Comparison of ENCODE assay signal across 35 cellular contexts in the genomic region with DNA sequence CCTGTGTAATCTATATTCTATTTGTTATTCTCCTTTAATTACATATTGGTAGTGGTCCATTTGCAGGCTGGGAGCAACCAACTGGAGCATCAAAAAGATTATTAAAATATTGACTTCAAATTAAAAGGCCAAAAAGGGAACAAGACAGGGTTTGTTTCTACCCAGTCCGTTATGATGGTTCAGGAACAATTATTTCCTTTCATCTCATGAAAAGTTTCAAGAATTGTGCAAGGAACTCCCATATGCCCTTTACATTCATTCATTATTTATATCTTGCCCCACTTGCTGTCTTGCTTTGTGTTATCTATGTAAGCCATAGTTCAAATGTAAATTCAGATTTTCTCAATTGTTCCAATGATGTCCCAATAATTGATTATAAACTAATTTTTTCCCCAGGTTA. TPM values are rescaled to one million over a fixed set of nuclear protein-coding genes. Genes with fewer than 3 reads are reported as not detected.
"Had no signal": no experiment of that assay in that cellular context is flagged by ENCODE, and none has a peak within 500 bp of the region (broad histone marks: within the 10 kb centered on the region; RNA-seq: fewer than 3 reads in every experiment).

No MANE protein-coding gene starts in this region.

- DNase-seq: activated effector memory CD4-positive, alpha-beta T cell treated with anti-CD3 and anti-CD28 coated beads, Interleukin-2, amount 50 U/mL, for 16 hours; activated effector memory CD4-positive, alpha-beta T cell treated with Interleukin-2 at 50 U/mL for 16 hours; activated gamma-delta T cell; activated gamma-delta T cell treated with Interleukin-2 at 50 U/mL for 16 hours; activated naive CD4-positive, alpha-beta T cell; activated naive CD4-positive, alpha-beta T cell treated with anti-CD3 and anti-CD28 coated beads for 36 hours; activated naive CD4-positive, alpha-beta T cell treated with anti-CD3 and anti-CD28 coated beads, Interleukin-2, amount 10 ng/mL, durations not matched to agents 7 days and 5 days; activated naive CD4-positive, alpha-beta T cell treated with anti-CD3 and anti-CD28 coated beads, Interleukin-2, amount 50 U/mL, for 16 hours; activated naive CD4-positive, alpha-beta T cell treated with Interleukin-2 at 50 U/mL for 16 hours; activated naive CD8-positive, alpha-beta T cell treated with anti-CD3 and anti-CD28 coated beads for 36 hours; activated naive CD8-positive, alpha-beta T cell treated with anti-CD3 and anti-CD28 coated beads, Interleukin-2, amount 10 ng/mL, durations not matched to agents 7 days and 5 days; activated naive CD8-positive, alpha-beta T cell treated with anti-CD3 and anti-CD28 coated beads, Interleukin-2, amount 50 U/mL, for 24 hours; activated T-cell treated with anti-CD3 and anti-CD28 coated beads, Interleukin-2, amount 50 U/mL, for 24 hours; activated T-cell treated with anti-CD3 and anti-CD28 coated beads, Interleukin-2, amount 50 U/mL, for 4 hours; activated T-cell treated with anti-CD3 and anti-CD28 coated beads, Interleukin-2, amount 50 U/mL, for 48 hours; activated T-cell treated with anti-CD3 and anti-CD28 coated beads, Interleukin-2, amount 50 U/mL, for 72 hours; amniotic stem cell; amygdala; anterior cingulate cortex; aorta; body of pancreas; brain microvascular endothelial cell; caudate nucleus; central memory CD4-positive, alpha-beta T cell; cerebellar nuclear complex had no signal

- H3K27ac Mint-ChIP-seq: activated naive CD4-positive, alpha-beta T cell treated with anti-CD3 and anti-CD28 coated beads for 36 hours; activated naive CD4-positive, alpha-beta T cell treated with anti-CD3 and anti-CD28 coated beads, Interleukin-2, amount 10 ng/mL, durations not matched to agents 7 days and 5 days; activated naive CD4-positive, alpha-beta T cell treated with anti-CD3 and anti-CD28 coated beads, Interleukin-2, amount 50 U/mL, for 24 hours; activated naive CD4-positive, alpha-beta T cell treated with anti-CD3 and anti-CD28 coated beads, Interleukin-2, amount 50 U/mL, for 72 hours; activated naive CD8-positive, alpha-beta T cell; activated naive CD8-positive, alpha-beta T cell treated with anti-CD3 and anti-CD28 coated beads for 36 hours; activated naive CD8-positive, alpha-beta T cell treated with anti-CD3 and anti-CD28 coated beads, Interleukin-2, amount 10 ng/mL, durations not matched to agents 7 days and 5 days; activated naive CD8-positive, alpha-beta T cell treated with anti-CD3 and anti-CD28 coated beads, Interleukin-2, amount 50 U/mL, for 24 hours; activated T-cell treated with anti-CD3 and anti-CD28 coated beads, Interleukin-2, amount 50 U/mL, for 24 hours; activated T-cell treated with anti-CD3 and anti-CD28 coated beads, Interleukin-2, amount 50 U/mL, for 72 hours; activated T-helper 1 cell treated with anti-CD3 and anti-CD28 coated beads, Interleukin-12 subunit alpha, Interleukin-12 subunit beta, Interleukin-2, Interleukin-4 antibody, amounts not matched to agents 30 ng/mL and 10 ng/mL and 1 ng/mL, durations not matched to agents 14 hours and 24 hours and 36 hours; activated T-helper 17 cell treated with anti-CD3 and anti-CD28 coated beads, Interleukin-2, amount 50 U/mL, for 72 hours; activated T-helper 2 cell treated with anti-CD3 and anti-CD28 coated beads, Interferon-gamma antibody, Interleukin-2, Interleukin-4, amounts not matched to agents 10 μg/mL and 5 μg/mL and 100 μg/mL, durations not matched to agents 14 hours and 24 hours and 36 hours; brain had no signal

- H3K4me1 Mint-ChIP-seq: activated naive CD4-positive, alpha-beta T cell treated with anti-CD3 and anti-CD28 coated beads, Interleukin-2, amount 10 ng/mL, durations not matched to agents 7 days and 5 days; activated naive CD4-positive, alpha-beta T cell treated with anti-CD3 and anti-CD28 coated beads, Interleukin-2, amount 50 U/mL, for 24 hours; activated naive CD8-positive, alpha-beta T cell treated with anti-CD3 and anti-CD28 coated beads for 36 hours; activated naive CD8-positive, alpha-beta T cell treated with anti-CD3 and anti-CD28 coated beads, Interleukin-2, amount 10 ng/mL, durations not matched to agents 7 days and 5 days; activated naive CD8-positive, alpha-beta T cell treated with anti-CD3 and anti-CD28 coated beads, Interleukin-2, amount 50 U/mL, for 24 hours; activated T-helper 17 cell treated with anti-CD3 and anti-CD28 coated beads, Interleukin-2, amount 50 U/mL, for 72 hours; brain; central memory CD8-positive, alpha-beta T cell had no signal

- H3K27me3 Mint-ChIP-seq: activated naive CD4-positive, alpha-beta T cell treated with anti-CD3 and anti-CD28 coated beads, Interleukin-2, amount 10 ng/mL, durations not matched to agents 7 days and 5 days; activated naive CD4-positive, alpha-beta T cell treated with anti-CD3 and anti-CD28 coated beads, Interleukin-2, amount 50 U/mL, for 24 hours; activated naive CD8-positive, alpha-beta T cell; activated naive CD8-positive, alpha-beta T cell treated with anti-CD3 and anti-CD28 coated beads for 36 hours; activated naive CD8-positive, alpha-beta T cell treated with anti-CD3 and anti-CD28 coated beads, Interleukin-2, amount 10 ng/mL, durations not matched to agents 7 days and 5 days; activated naive CD8-positive, alpha-beta T cell treated with anti-CD3 and anti-CD28 coated beads, Interleukin-2, amount 50 U/mL, for 24 hours; activated T-cell treated with anti-CD3 and anti-CD28 coated beads, Interleukin-2, amount 50 U/mL, for 24 hours; activated T-helper 17 cell treated with anti-CD3 and anti-CD28 coated beads, Interleukin-2, amount 50 U/mL, for 72 hours; central memory CD8-positive, alpha-beta T cell had no signal

- H3K36me3 Mint-ChIP-seq: activated naive CD4-positive, alpha-beta T cell treated with anti-CD3 and anti-CD28 coated beads, Interleukin-2, amount 10 ng/mL, durations not matched to agents 7 days and 5 days; activated naive CD4-positive, alpha-beta T cell treated with anti-CD3 and anti-CD28 coated beads, Interleukin-2, amount 50 U/mL, for 24 hours; activated naive CD4-positive, alpha-beta T cell treated with anti-CD3 and anti-CD28 coated beads, Interleukin-2, amount 50 U/mL, for 72 hours; activated naive CD8-positive, alpha-beta T cell; activated naive CD8-positive, alpha-beta T cell treated with anti-CD3 and anti-CD28 coated beads for 36 hours; activated naive CD8-positive, alpha-beta T cell treated with anti-CD3 and anti-CD28 coated beads, Interleukin-2, amount 10 ng/mL, durations not matched to agents 7 days and 5 days; brain had no signal

- H3K4me3 Mint-ChIP-seq: activated naive CD4-positive, alpha-beta T cell treated with anti-CD3 and anti-CD28 coated beads for 36 hours; activated naive CD4-positive, alpha-beta T cell treated with anti-CD3 and anti-CD28 coated beads, Interleukin-2, amount 10 ng/mL, durations not matched to agents 7 days and 5 days; activated naive CD4-positive, alpha-beta T cell treated with anti-CD3 and anti-CD28 coated beads, Interleukin-2, amount 50 U/mL, for 24 hours; activated naive CD8-positive, alpha-beta T cell; activated naive CD8-positive, alpha-beta T cell treated with anti-CD3 and anti-CD28 coated beads for 36 hours; activated naive CD8-positive, alpha-beta T cell treated with anti-CD3 and anti-CD28 coated beads, Interleukin-2, amount 10 ng/mL, durations not matched to agents 7 days and 5 days; activated naive CD8-positive, alpha-beta T cell treated with anti-CD3 and anti-CD28 coated beads, Interleukin-2, amount 50 U/mL, for 24 hours; activated T-cell treated with anti-CD3 and anti-CD28 coated beads, Interleukin-2, amount 50 U/mL, for 24 hours; activated T-cell treated with anti-CD3 and anti-CD28 coated beads, Interleukin-2, amount 50 U/mL, for 4 hours; activated T-cell treated with anti-CD3 and anti-CD28 coated beads, Interleukin-2, amount 50 U/mL, for 72 hours; activated T-helper 1 cell treated with anti-CD3 and anti-CD28 coated beads, Interleukin-12 subunit alpha, Interleukin-12 subunit beta, Interleukin-2, Interleukin-4 antibody, amounts not matched to agents 30 ng/mL and 10 ng/mL and 1 ng/mL, durations not matched to agents 14 hours and 24 hours and 36 hours; activated T-helper 17 cell treated with anti-CD3 and anti-CD28 coated beads, Interleukin-2, amount 50 U/mL, for 72 hours; brain; central memory CD8-positive, alpha-beta T cell had no signal

- H3K9me3 Mint-ChIP-seq: activated T-helper 1 cell treated with anti-CD3 and anti-CD28 coated beads, Interleukin-12 subunit alpha, Interleukin-12 subunit beta, Interleukin-2, Interleukin-4 antibody, amounts not matched to agents 30 ng/mL and 10 ng/mL and 1 ng/mL, durations not matched to agents 14 hours and 24 hours and 36 hours; activated T-helper 17 cell treated with anti-CD3 and anti-CD28 coated beads, Interleukin-2, amount 50 U/mL, for 72 hours had no signal

- FAIRE-seq: astrocyte, bronchial epithelial cell had no signal

RNA-seq across cellular contexts. Expression of a gene that starts 58.7 kb away (rescaled TPM):
- total RNA-seq: activated T-helper 1 cell treated with anti-CD3 and anti-CD28 coated beads, Interleukin-12 subunit alpha, Interleukin-12 subunit beta, Interleukin-2, Interleukin-4 antibody, amounts not matched to agents 30 ng/mL and 10 ng/mL and 1 ng/mL, durations not matched to agents 14 hours and 24 hours and 36 hours had no signal
